In the genomic region with DNA sequence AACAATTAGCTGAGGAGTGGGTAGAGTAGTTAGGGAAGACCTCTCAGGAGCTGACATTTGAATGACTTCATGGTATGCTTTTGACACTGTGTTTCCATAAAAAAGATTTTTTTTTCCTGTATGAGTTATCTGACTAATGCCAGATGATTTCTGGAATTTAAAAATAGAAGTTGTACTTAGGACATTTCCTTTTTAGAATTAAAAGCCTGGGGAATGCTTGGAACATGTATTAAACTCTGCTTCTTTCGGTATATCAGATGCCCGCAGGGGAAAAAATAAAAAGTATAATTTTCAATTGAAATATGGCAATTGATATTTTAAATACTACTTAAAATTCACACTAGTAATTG, we compare ENCODE assay signal across 18 cellular contexts.
"Had no signal": no experiment of that assay in that cellular context is flagged by ENCODE, and none has a peak within 500 bp of the region (broad histone marks: within the 10 kb centered on the region; RNA-seq: fewer than 3 reads in every experiment).

No MANE protein-coding gene starts in this region.

- H3K4me3 ChIP-seq: body of pancreas, lung, testis had no signal

- H3K27ac ChIP-seq: body of pancreas, foreskin keratinocyte, testis had no signal

- DNase-seq: activated CD4-positive, alpha-beta memory T cell treated with anti-CD3 and anti-CD28 coated beads for 36 hours; activated CD4-positive, alpha-beta T cell treated with anti-CD3 and anti-CD28 coated beads for 36 hours; activated naive CD8-positive, alpha-beta T cell treated with anti-CD3 and anti-CD28 coated beads for 36 hours; activated T-cell treated with anti-CD3 and anti-CD28 coated beads for 4 hours; amygdala; body of pancreas; cortex of kidney; effector memory CD8-positive, alpha-beta T cell; glutamatergic neuron; hippocampal formation; islet precursor cell; midbrain; occipital lobe; stimulated activated CD4-positive, alpha-beta T cell treated with anti-CD3 and anti-CD28 coated beads, Interleukin-2, amount 100 ng/mL, for 48 hours; stimulated activated naive CD8-positive, alpha-beta T cell treated with anti-CD3 and anti-CD28 coated beads, Interleukin-15, amount 100 ng/mL, for 72 hours; testis had no signal

- H3K4me1 ChIP-seq: body of pancreas, testis had no signal

- H3K9me3 ChIP-seq: body of pancreas, testis had no signal

- H3K27me3 ChIP-seq: body of pancreas, foreskin keratinocyte, testis had no signal
